Comparison of ENCODE assay signal across 27 cellular contexts in the genomic region with DNA sequence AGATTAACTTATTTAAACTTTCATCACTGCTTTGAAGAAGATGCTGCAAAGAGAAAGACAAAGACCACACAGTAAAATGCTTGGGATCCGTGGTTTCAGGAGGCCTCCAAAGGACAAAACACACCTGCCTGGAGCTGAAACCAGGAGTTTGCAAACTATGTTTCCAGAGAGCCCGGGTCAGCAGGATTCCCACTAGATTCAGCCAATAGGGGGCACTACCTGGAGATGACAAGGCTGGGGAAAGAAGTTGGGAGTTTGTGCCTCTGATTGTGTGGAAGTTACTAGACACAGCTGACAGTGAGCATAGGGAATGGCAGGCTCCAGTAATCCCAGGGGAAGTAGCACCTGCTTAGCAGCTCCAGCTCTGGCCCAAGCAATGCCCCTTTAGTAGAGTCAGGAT.
DNase-seq lines count a peak whose midpoint lies in the region; ATAC-seq, FAIRE-seq and TF ChIP-seq lines count a peak whose summit lies in the region.
"Had no signal": no experiment of that assay in that cellular context is flagged by ENCODE, and none has a peak within 500 bp of the region (broad histone marks: within the 10 kb centered on the region; RNA-seq: fewer than 3 reads in every experiment).

No MANE protein-coding gene starts in this region.

- H3K9me3 ChIP-seq in OCI-LY1 (ENCODE audit: low read length) = no peaks in the 10 kb centered on the region
- no peaks in the 10 kb centered on the region for H3K9me3 ChIP-seq in endodermal cell (ENCODE audit: control insufficient read depth, low read length)
- H3K9me3 ChIP-seq in small intestine (ENCODE audit: control insufficient read depth, low read depth) = no peaks in the 10 kb centered on the region
- H3K9me3 ChIP-seq in MG63 = no peaks in the 10 kb centered on the region
- H3K9me3 ChIP-seq: esophagus squamous epithelium had no signal

- H3K27me3 Mint-ChIP-seq in GM23338 (ENCODE audit: insufficient read depth, low read depth, poor library complexity) (peaks cover 2% of the 10 kb centered on the region), endodermal cell (ENCODE audit: insufficient read depth) (peaks cover 5% of the 10 kb centered on the region)
- H3K27me3 Mint-ChIP-seq: stimulated activated naive CD8-positive, alpha-beta T cell treated with anti-CD3 and anti-CD28 coated beads, Interleukin-15, Interleukin-2, amounts not matched to agents 100 ng/mL and 50 ng/mL, for 24 hours had no signal

- H3K4me2 ChIP-seq in GM23338 (no peak overlapping the region), OCI-LY1 (ENCODE audit: low read length) (no peak overlapping the region)

- H3K4me3 ChIP-seq in GM23338 (no peak overlapping the region), OCI-LY1 (ENCODE audit: low read depth, low read length, poor library complexity, severe bottlenecking) (no peak overlapping the region), endodermal cell (ENCODE audit: low read length) (no peak overlapping the region), small intestine (ENCODE audit: low read depth in 1 of 2, low read length in 2 of 2) (no peak overlapping the region), MG63 (no peak overlapping the region)
- H3K4me3 ChIP-seq: esophagus squamous epithelium, skin epidermis had no signal

- 80 to 86% methylated on average over 2 of the region's 2 CpGs for WGBS in endodermal cell (ENCODE audit: insufficient coverage in 1 of 2, insufficient read length in 1 of 2), 2 experiments
- WGBS in small intestine, 3 donors = 58 to 83% (median 81%) methylated on average over 2 of the region's 2 CpGs

- H2AFZ ChIP-seq in GM23338 = 0 out of 2 replicates have a peak overlapping the region, but pooled peaks have one; percentile 61
- no peak overlapping the region for H2AFZ ChIP-seq in OCI-LY1 (ENCODE audit: low read length)

- H3K4me1 ChIP-seq in GM23338 (ENCODE audit: insufficient read depth) (no peaks in the 10 kb centered on the region), OCI-LY1 (ENCODE audit: insufficient read depth, low read length, severe bottlenecking) (peaks cover 27% of the 10 kb centered on the region), endodermal cell (ENCODE audit: control insufficient read depth, insufficient read depth, low read length) (no peaks in the 10 kb centered on the region), small intestine (ENCODE audit: control insufficient read depth in 2 of 2, insufficient read depth in 1 of 2, low read depth in 1 of 2, low read length in 1 of 2) (no peaks in the 10 kb centered on the region)

- H3K9ac ChIP-seq in OCI-LY1 (ENCODE audit: low read length) = no peak overlapping the region
- no peak overlapping the region for H3K9ac ChIP-seq in endodermal cell (ENCODE audit: extremely low read depth, low read length, poor library complexity, severe bottlenecking)

- TF ChIP-seq CTCF in GM23338 (conservative IDR thresholded peaks at IDR 0.05; ENCODE audit: low read depth in 2 of 2) (peak; percentile 59 to 68), OCI-LY1 (IDR thresholded peaks at IDR 0.05; ENCODE audit: low read length) (peak; percentile 41), endodermal cell (conservative IDR thresholded peaks at IDR 0.05) (peak; percentile 75)

- DNase-seq in GM23338 (ENCODE audit: low spot score) (peak; percentile 64), endodermal cell (peak; percentile 77), small intestine (peak; percentile 23), MG63 (no peak), GF-D8 (lab: John Stamatoyannopoulos, UW) (no peak), NCI-H69 (lab: John Stamatoyannopoulos, UW) (no peak)
- DNase-seq: activated naive CD4-positive, alpha-beta T cell treated with anti-CD3 and anti-CD28 coated beads, Interleukin-2, amount 50 U/mL, for 16 hours; activated T-cell treated with anti-CD3 and anti-CD28 coated beads, Interleukin-2, amount 50 U/mL, for 72 hours; aorta; cerebellar nuclear complex; effector CD4-positive, alpha-beta T cell; esophagus squamous epithelium; Karpas-422; midbrain; NCI-H1092; NCI-H1930; NCI-H446; NK-92 treated with Interleukin-12 subunit alpha and Interleukin-12 subunit beta, amount 100 ng/mL, for 24 hours; stimulated activated CD4-positive, alpha-beta T cell treated with anti-CD3 and anti-CD28 coated beads, Interleukin-2, amount 100 ng/mL, for 48 hours; SW 1271; trophoblast cell had no signal

- H3K4me1 Mint-ChIP-seq in GM23338 (peaks cover 5% of the 10 kb centered on the region; the same call in 1 of the 3 replicates), endodermal cell (no peaks in the 10 kb centered on the region)

- no peaks in the 10 kb centered on the region; the same call in 2 of the 3 replicates for H3K36me3 Mint-ChIP-seq in GM23338 (ENCODE audit: low read depth)
- no peaks in the 10 kb centered on the region for H3K36me3 Mint-ChIP-seq in endodermal cell (ENCODE audit: low read depth)

- no peaks in the 10 kb centered on the region for H4K20me1 ChIP-seq in GM23338 (replicated peaks; ENCODE audit: insufficient read depth)
- H4K20me1 ChIP-seq in OCI-LY1 (ENCODE audit: insufficient read depth, low read length) = no peaks in the 10 kb centered on the region

- H3K27ac ChIP-seq in GM23338 (ENCODE audit: low read depth) = no peak overlapping the region
- no peak overlapping the region for H3K27ac ChIP-seq in OCI-LY1 (ENCODE audit: low read depth, low read length, poor library complexity, severe bottlenecking)
- H3K27ac ChIP-seq in endodermal cell (ENCODE audit: low read depth, low read length) = no peak overlapping the region
- no peak overlapping the region for H3K27ac ChIP-seq in small intestine (ENCODE audit: low read depth in 1 of 2, low read length in 1 of 2)
- H3K27ac ChIP-seq: esophagus squamous epithelium, RWPE1, skin epidermis had no signal

- H3K27ac Mint-ChIP-seq in GM23338 (no peak overlapping the region), endodermal cell (no peak overlapping the region)
- H3K27ac Mint-ChIP-seq: activated T-cell treated with anti-CD3 and anti-CD28 coated beads, Interleukin-2, amount 50 U/mL, for 72 hours; progenitor cell of endocrine pancreas; stimulated activated naive CD8-positive, alpha-beta T cell treated with anti-CD3 and anti-CD28 coated beads, Interleukin-15, Interleukin-2, amounts not matched to agents 100 ng/mL and 50 ng/mL, for 24 hours had no signal

- no peaks in the 10 kb centered on the region for H3K27me3 ChIP-seq in GM23338 (ENCODE audit: insufficient read depth)
- H3K27me3 ChIP-seq in OCI-LY1 (ENCODE audit: insufficient read depth, low read length) = no peaks in the 10 kb centered on the region
- H3K27me3 ChIP-seq in endodermal cell (ENCODE audit: control insufficient read depth, insufficient read depth, low read length, poor library complexity, severe bottlenecking) = no peaks in the 10 kb centered on the region
- H3K27me3 ChIP-seq in small intestine (ENCODE audit: control insufficient read depth in 2 of 2, insufficient read depth in 2 of 2, low read length in 2 of 2) = no peaks in the 10 kb centered on the region
- no peaks in the 10 kb centered on the region for H3K27me3 ChIP-seq in MG63
- H3K27me3 ChIP-seq: esophagus squamous epithelium had no signal

- H3K9me3 Mint-ChIP-seq in GM23338 (peaks cover 6% of the 10 kb centered on the region), endodermal cell (peaks cover 1% of the 10 kb centered on the region)

- no peaks in the 10 kb centered on the region for H3K36me3 ChIP-seq in GM23338 (ENCODE audit: insufficient read depth)
- no peaks in the 10 kb centered on the region for H3K36me3 ChIP-seq in OCI-LY1 (ENCODE audit: insufficient read depth, low read length)
- H3K36me3 ChIP-seq in endodermal cell (ENCODE audit: control insufficient read depth, insufficient read depth, low read length) = no peaks in the 10 kb centered on the region
- H3K36me3 ChIP-seq in small intestine (ENCODE audit: control insufficient read depth in 2 of 2, insufficient read depth in 2 of 2, low read length in 2 of 2) = no peaks in the 10 kb centered on the region
- no peaks in the 10 kb centered on the region for H3K36me3 ChIP-seq in MG63
- H3K36me3 ChIP-seq: esophagus squamous epithelium had no signal

- H3F3A ChIP-seq in GM23338 (replicated peaks; ENCODE audit: low read depth) (no peaks in the 10 kb centered on the region), OCI-LY1 (ENCODE audit: insufficient read depth, low read length) (no peaks in the 10 kb centered on the region)

- H3K4me3 Mint-ChIP-seq in GM23338 (no peak overlapping the region), endodermal cell (no peak overlapping the region)
- H3K4me3 Mint-ChIP-seq: activated T-cell treated with anti-CD3 and anti-CD28 coated beads, Interleukin-2, amount 50 U/mL, for 72 hours; stimulated activated naive CD8-positive, alpha-beta T cell treated with anti-CD3 and anti-CD28 coated beads, Interleukin-15, Interleukin-2, amounts not matched to agents 100 ng/mL and 50 ng/mL, for 24 hours had no signal

- H3K79me2 ChIP-seq in GM23338 (replicated peaks; ENCODE audit: insufficient read depth) (no peaks in the 10 kb centered on the region), OCI-LY1 (ENCODE audit: insufficient read depth, low read length) (no peaks in the 10 kb centered on the region)

- FAIRE-seq in small intestine (lab: Jason Lieb, UNC) = no peak

- H3K9me2 ChIP-seq in GM23338 (ENCODE audit: insufficient read depth) = peaks cover 3% of the 10 kb centered on the region; the same call in 1 of the 2 replicates
- no peaks in the 10 kb centered on the region for H3K9me2 ChIP-seq in OCI-LY1 (ENCODE audit: low read depth, low read length)

- peak; percentile 67 for ATAC-seq in GM23338
- ATAC-seq: activated T-cell treated with anti-CD3 and anti-CD28 coated beads, Interleukin-2, amount 50 U/mL, for 72 hours; left lobe of liver had no signal

TF ChIP-seq in GM23338, 12 proteins besides CTCF, POLR2A, EP300 and RAD21 (continues in another document):
- no peak for TF ChIP-seq NANOG (IDR thresholded peaks at IDR 0.05; ENCODE audit: borderline replicate concordance)
- TF ChIP-seq, protein P1, sequence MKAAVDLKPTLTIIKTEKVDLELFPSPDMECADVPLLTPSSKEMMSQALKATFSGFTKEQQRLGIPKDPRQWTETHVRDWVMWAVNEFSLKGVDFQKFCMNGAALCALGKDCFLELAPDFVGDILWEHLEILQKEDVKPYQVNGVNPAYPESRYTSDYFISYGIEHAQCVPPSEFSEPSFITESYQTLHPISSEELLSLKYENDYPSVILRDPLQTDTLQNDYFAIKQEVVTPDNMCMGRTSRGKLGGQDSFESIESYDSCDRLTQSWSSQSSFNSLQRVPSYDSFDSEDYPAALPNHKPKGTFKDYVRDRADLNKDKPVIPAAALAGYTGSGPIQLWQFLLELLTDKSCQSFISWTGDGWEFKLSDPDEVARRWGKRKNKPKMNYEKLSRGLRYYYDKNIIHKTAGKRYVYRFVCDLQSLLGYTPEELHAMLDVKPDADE (IDR thresholded peaks at IDR 0.05) = no peak

Comparison
In these comparisons a context has a peak if more than half of its experiments do, and no peak if none do; other contexts are left out.
1. DNase-seq: peak in GM23338 (single experiment), endodermal cell (single experiment) and small intestine (single experiment); none in MG63 (single experiment), GF-D8 (single experiment) and NCI-H69 (single experiment).
2. Peak in every context shown above with its lines, with median percentiles within 50 percentile points of each other: CTCF ChIP-seq.